Comparison of ENCODE assay signal across 13 cellular contexts in the genomic region with DNA sequence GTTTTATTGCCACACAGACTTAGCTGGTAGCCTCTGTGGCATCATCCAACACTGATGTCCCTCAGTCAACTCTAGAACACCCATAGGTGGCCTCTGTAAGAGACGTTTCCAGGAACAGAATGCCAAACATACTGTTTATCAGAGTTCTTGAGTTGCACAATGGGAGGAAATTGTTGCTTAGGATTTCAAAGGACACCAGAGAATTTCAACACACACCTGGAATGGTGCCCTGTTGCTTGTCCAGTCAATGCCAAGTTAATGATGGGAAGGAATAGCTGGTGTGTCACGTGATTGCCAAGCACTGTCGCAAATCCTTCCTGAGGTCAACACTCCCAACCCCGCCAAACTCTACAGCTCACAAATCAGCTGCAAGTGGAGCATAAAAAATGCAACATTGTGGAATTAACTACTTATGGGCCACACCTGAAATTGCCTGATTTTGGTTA. TPM values are rescaled to one million over a fixed set of nuclear protein-coding genes. Genes with fewer than 3 reads are reported as not detected.
DNase-seq lines count a peak whose midpoint lies in the region; ATAC-seq and TF ChIP-seq lines count a peak whose summit lies in the region.
"Had no signal": no experiment of that assay in that cellular context is flagged by ENCODE, and none has a peak within 500 bp of the region (broad histone marks: within the 10 kb centered on the region; RNA-seq: fewer than 3 reads in every experiment).

No MANE protein-coding gene starts in this region.

- no peak overlapping the region for H3K56ac ChIP-seq in IMR-90 (ENCODE audit: extremely low read depth, insufficient read depth, low read length)

- H4K8ac ChIP-seq in IMR-90 (ENCODE audit: low read depth in 2 of 2, low read length in 2 of 2) = no peak overlapping the region

- in situ Hi-C loops in IMR-90 (cut with MboI; ENCODE audit: low sequenced_read_pairs) = no loop called here

- H3K79me1 ChIP-seq in IMR-90 (ENCODE audit: low read depth in 1 of 2, low read length in 2 of 2) = no peaks in the 10 kb centered on the region

- H3K4me3 ChIP-seq in IMR-90 (ENCODE audit: insufficient read depth, low read depth, low read length) (no peak overlapping the region), right lobe of liver (no peak overlapping the region), thyroid gland (replicated peaks in 1 of 3) (no peak overlapping the region)

- BruUV-seq in IMR-90 (replicated peaks; lab: Mats Ljungman, UMichigan) = no TSS peak

- H3K9me1 ChIP-seq in IMR-90 (ENCODE audit: insufficient read depth, low read length) = no peaks in the 10 kb centered on the region

- no peak overlapping the region for H3K23ac ChIP-seq in IMR-90 (ENCODE audit: low read depth, low read length)

- no peak overlapping the region for H4K91ac ChIP-seq in IMR-90 (ENCODE audit: insufficient read depth, low read depth, low read length)

- no peak overlapping the region for H2BK15ac ChIP-seq in IMR-90 (ENCODE audit: low read depth, low read length)

- dilution Hi-C loops in IMR-90 (cut with HindIII; ENCODE audit: low sequenced_read_pairs, unreplicated experiment) = no loop called here

- no peak overlapping the region for H2AK5ac ChIP-seq in IMR-90 (ENCODE audit: low read depth, low read length)

- H2AFZ ChIP-seq in IMR-90 (replicated peaks; ENCODE audit: low read length, poor library complexity) = no peak overlapping the region

- H4K5ac ChIP-seq in IMR-90 (ENCODE audit: low read depth, low read length) = no peak overlapping the region

- intact Hi-C loops in IMR-90 (cut with micrococcal nuclease) (no loop called here), right lobe of liver (cut with DNase I) (loop anchor here in 1 of 2 donors (5.0 kb wide), 1 partner anchor 165 kb away; a partner anchor contains a TSS), thyroid gland (cut with DNase I) (no loop called here)

- H3K27me3 ChIP-seq in IMR-90 (ENCODE audit: control insufficient read depth, insufficient read depth, low read length) (no peaks in the 10 kb centered on the region), right lobe of liver (no peaks in the 10 kb centered on the region), thyroid gland (no peaks in the 10 kb centered on the region)

- H2BK5ac ChIP-seq in IMR-90 (ENCODE audit: low read depth, low read length, poor library complexity, severe bottlenecking) = no peak overlapping the region

- CTCF ChIA-PET in IMR-90 (lab: Yijun Ruan, JAX) = no interaction called here

- H3K9me3 ChIP-seq in IMR-90 (ENCODE audit: control insufficient read depth, insufficient read depth, low read length) = no peaks in the 10 kb centered on the region
- no peaks in the 10 kb centered on the region for H3K9me3 ChIP-seq in right lobe of liver
- H3K9me3 ChIP-seq in thyroid gland = no peaks in the 10 kb centered on the region

- no peak overlapping the region for H3K18ac ChIP-seq in IMR-90 (ENCODE audit: low read depth, low read length)

- H4K20me1 ChIP-seq in IMR-90 (ENCODE audit: insufficient read depth, low read length) = no peaks in the 10 kb centered on the region

- H3K9ac ChIP-seq in IMR-90 (ENCODE audit: low read depth, low read length) = no peak overlapping the region

- no peaks in the 10 kb centered on the region for H3K36me3 ChIP-seq in IMR-90 (ENCODE audit: control insufficient read depth, insufficient read depth, low read length)
- H3K36me3 ChIP-seq in right lobe of liver = no peaks in the 10 kb centered on the region
- no peaks in the 10 kb centered on the region for H3K36me3 ChIP-seq in thyroid gland

- no peak overlapping the region for H3K4me2 ChIP-seq in IMR-90 (ENCODE audit: low read depth, low read length)

- TF ChIP-seq POLR2A in IMR-90 (IDR thresholded peaks at IDR 0.05; ENCODE audit: low read depth, low read length) (no peak), right lobe of liver (IDR thresholded peaks at IDR 0.05) (no peak), thyroid gland (IDR thresholded peaks at IDR 0.05) (no peak)

- WGBS in IMR-90 (ENCODE audit: extremely low coverage in 2 of 2, insufficient read length in 1 of 2), 2 experiments = no CpG with 5 or more reads among the region's 4 CpGs
- 5% methylated on average over 4 of the region's 4 CpGs for WGBS in right lobe of liver (ENCODE audit: insufficient coverage, low coverage, low lambda C conversion rate, missing lambda C conversion rate)
- 43 to 66% methylated on average over 4 of the region's 4 CpGs for WGBS in thyroid gland, 2 donors

- no peaks in the 10 kb centered on the region for H3K4me1 ChIP-seq in IMR-90 (ENCODE audit: control insufficient read depth, insufficient read depth, low read length)
- peaks cover 0 to 58% (median 28%) of the 10 kb centered on the region in 4 donors for H3K4me1 ChIP-seq in right lobe of liver
- peaks cover 0 to 6% of the 10 kb centered on the region in 2 donors for H3K4me1 ChIP-seq in thyroid gland

- TF ChIP-seq CTCF in IMR-90 (conservative IDR thresholded peaks at IDR 0.05; ENCODE audit: low read depth, low read length) (no peak), right lobe of liver (IDR thresholded peaks at IDR 0.05) (no peak), thyroid gland (IDR thresholded peaks at IDR 0.05) (no peak)

- ATAC-seq in IMR-90 (ENCODE audit: low read depth) (no peak), right lobe of liver (peak; percentile 63 to 80 (median 72))
- ATAC-seq: Panc1, WTC11 had no signal

- POLR2A ChIA-PET in IMR-90 (lab: Charles Lee; ENCODE audit: unreplicated experiment) = no interaction called here

- H2BK20ac ChIP-seq in IMR-90 (ENCODE audit: low read depth, low read length) = no peak overlapping the region

- no peak for TF ChIP-seq RAD21 in IMR-90 (IDR thresholded peaks at IDR 0.05; ENCODE audit: low read length)

- H2AK9ac ChIP-seq in IMR-90 (replicated peaks; ENCODE audit: low read depth, low read length, poor library complexity) = no peak overlapping the region

- no peak overlapping the region for H2BK120ac ChIP-seq in IMR-90 (ENCODE audit: low read depth, low read length)

- H3K4ac ChIP-seq in IMR-90 (ENCODE audit: low read depth, low read length) = no peak overlapping the region

- DNase-seq in IMR-90 (peak; percentile 4), epithelial cell of prostate (ENCODE audit: low read depth, low spot score) (peak; percentile 3), right lobe of liver (peak; percentile 69 to 94 (median 80)), thyroid gland (peak; percentile 26 to 31), NCI-H1436 (lab: John Stamatoyannopoulos, UW) (no peak), NCI-H1417 (lab: John Stamatoyannopoulos, UW) (no peak), activated gamma-delta T cell treated with Interleukin-2 at 50 U/mL for 16 hours (no peak), HPDE6-E6E7 (ENCODE audit: extremely low spot score) (no peak)
- DNase-seq: activated gamma-delta T cell; stimulated activated CD4-positive, alpha-beta T cell treated with anti-CD3 and anti-CD28 coated beads, Interleukin-1b, Interleukin-23, amount 100 ng/mL, for 48 hours had no signal

- H3K14ac ChIP-seq in IMR-90 (replicated peaks; ENCODE audit: low read depth, low read length) = no peak overlapping the region

- no peak overlapping the region for H3K27ac ChIP-seq in IMR-90 (ENCODE audit: insufficient read depth, low read length)
- H3K27ac ChIP-seq in epithelial cell of prostate = no peak overlapping the region
- peak overlapping the region in 2 of 3 donors; percentile 64 to 73 for H3K27ac ChIP-seq in right lobe of liver
- peak overlapping the region in 1 of 3 donors; percentile 24 for H3K27ac ChIP-seq in thyroid gland

TF ChIP-seq in IMR-90, 13 proteins besides CTCF, POLR2A, EP300 and RAD21:
- TF ChIP-seq MAZ (IDR thresholded peaks at IDR 0.05; ENCODE audit: borderline replicate concordance, low read depth, low read length) = no peak
- TF ChIP-seq RFX5 (IDR thresholded peaks at IDR 0.05; ENCODE audit: low read depth, low read length) = no peak
- TF ChIP-seq NFE2L2 (IDR thresholded peaks at IDR 0.05; ENCODE audit: low read depth, low read length) = no peak
- no peak for TF ChIP-seq CHD1 (IDR thresholded peaks at IDR 0.05; ENCODE audit: low read depth, low read length)
- TF ChIP-seq BHLHE40 (IDR thresholded peaks at IDR 0.05; ENCODE audit: low read depth, low read length) = no peak
- no peak for TF ChIP-seq CEBPB (IDR thresholded peaks at IDR 0.05; ENCODE audit: low read depth, low read length)
- TF ChIP-seq FOS (IDR thresholded peaks at IDR 0.05; ENCODE audit: low read depth, low read length) = no peak
- TF ChIP-seq RCOR1 (IDR thresholded peaks at IDR 0.05; ENCODE audit: insufficient replicate concordance, low read length) = no peak
- TF ChIP-seq, protein P1, sequence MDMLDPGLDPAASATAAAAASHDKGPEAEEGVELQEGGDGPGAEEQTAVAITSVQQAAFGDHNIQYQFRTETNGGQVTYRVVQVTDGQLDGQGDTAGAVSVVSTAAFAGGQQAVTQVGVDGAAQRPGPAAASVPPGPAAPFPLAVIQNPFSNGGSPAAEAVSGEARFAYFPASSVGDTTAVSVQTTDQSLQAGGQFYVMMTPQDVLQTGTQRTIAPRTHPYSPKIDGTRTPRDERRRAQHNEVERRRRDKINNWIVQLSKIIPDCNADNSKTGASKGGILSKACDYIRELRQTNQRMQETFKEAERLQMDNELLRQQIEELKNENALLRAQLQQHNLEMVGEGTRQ (IDR thresholded peaks at IDR 0.05; ENCODE audit: low read depth, low read length) = no peak
- TF ChIP-seq MAFK (IDR thresholded peaks at IDR 0.05; ENCODE audit: low read depth, low read length) = no peak

RNA-seq across cellular contexts. Expression of a gene that starts 28.6 kb away (rescaled TPM):
- 4.1 and 4.2 TPM in 2 replicates for total RNA-seq in IMR-90 (2012; rRNA removed)
- polyA plus RNA-seq in IMR-90 (2012; rRNA removed) = 12.9 and 16.2 TPM in 2 replicates
- 38.1 and 43.3 TPM in 2 replicates for polyA plus RNA-seq in IMR-90 (2012; cell fraction: cytosol; rRNA removed)
- polyA plus RNA-seq in IMR-90 (2012; cell fraction: nucleus; rRNA removed; ENCODE audit: low replicate concordance) = 5.7 and 14.2 TPM in 2 replicates
- total RNA-seq in right lobe of liver = 100 to 1,000 TPM in 1 of 6 experiments, 10 to 100 TPM in 5; 28.3 to 125 (median 69.4) TPM
- 100 to 1,000 TPM in 2 of 4 donors, 10 to 100 TPM in 2; 97.3 to 183 (median 99.9) TPM for total RNA-seq in thyroid gland

RNA-seq across cellular contexts. Expression of a gene that starts 37.8 kb away (rescaled TPM):
- total RNA-seq in IMR-90 (2012; rRNA removed) (not detected in 2 replicates), right lobe of liver (over 10,000 TPM in 1 of 6 experiments, 1,000 to 10,000 TPM in 4, 100 to 1,000 TPM in 1; 420 to 12,291 (median 6,154) TPM), thyroid gland (not detected)
- not detected in 2 replicates for polyA plus RNA-seq in IMR-90 (2012; rRNA removed)
- not detected in 2 replicates for polyA plus RNA-seq in IMR-90 (2012; cell fraction: cytosol; rRNA removed)
- polyA plus RNA-seq in IMR-90 (2012; cell fraction: nucleus; rRNA removed; ENCODE audit: low replicate concordance) = not detected in 2 replicates
- total RNA-seq: temporal lobe had no signal

RNA-seq across cellular contexts. Expression of a gene that starts 50.0 kb away (rescaled TPM):
- total RNA-seq in IMR-90 (2012; rRNA removed) = not detected in 2 replicates
- polyA plus RNA-seq in IMR-90 (2012; rRNA removed) = not detected in 2 replicates
- not detected in 2 replicates for polyA plus RNA-seq in IMR-90 (2012; cell fraction: cytosol; rRNA removed)
- 0.05 TPM in 1 of 2 replicates, not detected in the other for polyA plus RNA-seq in IMR-90 (2012; cell fraction: nucleus; rRNA removed; ENCODE audit: low replicate concordance)
- total RNA-seq in right lobe of liver = under 1 TPM in 4 of 6 experiments, not detected in 2; 0.40 to 0.62 (median 0.51) TPM
- total RNA-seq in thyroid gland = 1 to 10 TPM in 1 of 4 donors, under 1 TPM in 1, not detected in 2; 0.71 to 1.1 TPM
- total RNA-seq: WTC11 had no signal

Comparison
In these comparisons a context has a peak if more than half of its experiments do, and no peak if none do; other contexts are left out.
1. DNase-seq: peak in IMR-90 (single experiment), epithelial cell of prostate (single experiment), right lobe of liver (3 of 3) and thyroid gland (2 of 2); none in NCI-H1436 (single experiment), NCI-H1417 (0 of 3), activated gamma-delta T cell treated with Interleukin-2 at 50 U/mL for 16 hours (single experiment) and HPDE6-E6E7 (single experiment).
2. H3K27ac ChIP-seq: peak in right lobe of liver (2 of 3); none in IMR-90 (single experiment) and epithelial cell of prostate (single experiment).
3. RNA of a gene that starts 37.8 kb away (total RNA-seq): 420 to 12,291 TPM in right lobe of liver; not detected in IMR-90 and not detected in thyroid gland; every median in the first group is over 100 times any median in the second.